15 cellular contexts compared by ENCODE assay signal in genomic region chr14:76186318-76187027, GRCh38. TPM values are rescaled to one million over a fixed set of nuclear protein-coding genes. Genes with fewer than 3 reads are reported as not detected.
DNase-seq lines count a peak whose midpoint lies in the region; ATAC-seq, FAIRE-seq and TF ChIP-seq lines count a peak whose summit lies in the region.
"Had no signal": no experiment of that assay in that cellular context is flagged by ENCODE, and none has a peak within 500 bp of the region (broad histone marks: within the 10 kb centered on the region; RNA-seq: fewer than 3 reads in every experiment).

No MANE protein-coding gene starts in this region.

- no peaks in the 10 kb centered on the region for H3F3A ChIP-seq in GM23338 (replicated peaks; ENCODE audit: low read depth)

- H3K4me3 ChIP-seq in GM23338 (no peak overlapping the region), HepG2 (replicated peaks in 1 of 3; ENCODE audit: insufficient read depth in 1 of 3, low read depth in 2 of 3, low read length in 3 of 3) (no peak overlapping the region)

- H3K27ac ChIP-seq in GM23338 (ENCODE audit: low read depth) = no peak overlapping the region
- H3K27ac ChIP-seq in HepG2 (ENCODE audit: extremely low read length, insufficient read depth, low read length) = no peak overlapping the region

- POLR2A ChIA-PET in HepG2 (lab: Yijun Ruan, JAX) = no interaction called here

- H3K9ac ChIP-seq in HepG2 (ENCODE audit: insufficient read depth, low read depth, low read length) = no peak overlapping the region

- no TSS peak for BruUV-seq in HepG2 (replicated peaks; lab: Mats Ljungman, UMichigan)

- TF ChIP-seq RAD21 in HepG2 (CRISPR knock-in tag; IDR thresholded peaks at IDR 0.05) = no peak

- peaks cover 68% of the 10 kb centered on the region for H3K79me2 ChIP-seq in GM23338 (replicated peaks; ENCODE audit: insufficient read depth)
- peaks cover 1% of the 10 kb centered on the region for H3K79me2 ChIP-seq in HepG2 (ENCODE audit: insufficient read depth, low read length)

- H4K20me1 ChIP-seq in GM23338 (replicated peaks; ENCODE audit: insufficient read depth) (peaks cover 19% of the 10 kb centered on the region; the same call in 1 of the 2 replicates), HepG2 (ENCODE audit: insufficient read depth, low read length) (no peaks in the 10 kb centered on the region)

- TF ChIP-seq EP300 in HepG2 (IDR thresholded peaks at IDR 0.05; ENCODE audit: low read depth in 2 of 2, low read length in 2 of 2) (no peak), HepG2 (CRISPR knock-in tag; IDR thresholded peaks at IDR 0.05; ENCODE audit: borderline replicate concordance) (no peak)

- intact Hi-C loops in HepG2 (cut with micrococcal nuclease; ENCODE audit: unreplicated experiment) = no loop called here

- H3K9me3 Mint-ChIP-seq in GM23338 = no peaks in the 10 kb centered on the region
- H3K9me3 Mint-ChIP-seq: T-helper 2 cell treated with Interferon-gamma antibody and Interleukin-4, amounts not matched to agents 5 μg/mL and 100 μg/mL, for 36 hours had no signal

- H3K4me3 Mint-ChIP-seq in GM23338 = no peak overlapping the region
- H3K4me3 Mint-ChIP-seq: T-helper 2 cell treated with Interferon-gamma antibody and Interleukin-4, amounts not matched to agents 5 μg/mL and 100 μg/mL, for 36 hours had no signal

- WGBS in HepG2 (ENCODE audit: low lambda C conversion rate) = 88% methylated on average over 4 of the region's 4 CpGs

- in situ Hi-C loops in HepG2 (cut with HindIII; ENCODE audit: extremely low pct_ligation_motif_present, low pct_unique_long_range_greater_than_20kb) = no loop called here

- FAIRE-seq in GM19239 (lab: Jason Lieb, UNC) (peak; percentile 59), HepG2 (lab: Jason Lieb, UNC) (no peak)

- TF ChIP-seq POLR2A in HepG2 (IDR thresholded peaks at IDR 0.05; ENCODE audit: insufficient read depth in 1 of 2, low read depth in 2 of 2, low read length in 2 of 2) = no peak

- no peak overlapping the region for H2AFZ ChIP-seq in GM23338
- H2AFZ ChIP-seq in HepG2 (ENCODE audit: low read length) = no peak overlapping the region

- CTCF ChIA-PET in HepG2 (lab: Yijun Ruan, JAX; ENCODE audit: low intra/inter-chr PET ratio, low total read pairs) = no interaction called here

- no peaks in the 10 kb centered on the region for H3K27me3 ChIP-seq in GM23338 (ENCODE audit: insufficient read depth)
- H3K27me3 ChIP-seq in HepG2 (ENCODE audit: control insufficient read depth in 1 of 2, insufficient read depth in 2 of 2, low read length in 2 of 2) = no peaks in the 10 kb centered on the region

- no peaks in the 10 kb centered on the region for H3K9me2 ChIP-seq in GM23338 (ENCODE audit: insufficient read depth)

- ATAC-seq in HG03175 (IDR thresholded peaks at IDR 0.05; ENCODE audit: unreplicated experiment) (peak; percentile 80), GM23338 (no peak), HepG2 (no peak)

- H3K36me3 ChIP-seq in GM23338 (ENCODE audit: insufficient read depth) (peaks cover 5% of the 10 kb centered on the region; the same call in 1 of the 2 replicates), HepG2 (replicated peaks in 1 of 2; ENCODE audit: control insufficient read depth in 1 of 2, insufficient read depth in 2 of 2, low read length in 2 of 2) (peaks cover 5 to 34% of the 10 kb centered on the region in 2 experiments; a peak in 4 of 5 replicates)

- H3K27ac Mint-ChIP-seq in GM23338 = no peak overlapping the region
- H3K27ac Mint-ChIP-seq: T-helper 2 cell treated with Interferon-gamma antibody and Interleukin-4, amounts not matched to agents 5 μg/mL and 100 μg/mL, for 36 hours had no signal

- H3K4me1 ChIP-seq in GM23338 (ENCODE audit: insufficient read depth) (no peaks in the 10 kb centered on the region), HepG2 (ENCODE audit: insufficient read depth, low read length) (no peaks in the 10 kb centered on the region)

- no peaks in the 10 kb centered on the region for H3K4me1 Mint-ChIP-seq in GM23338

- no peak overlapping the region for H3K4me2 ChIP-seq in GM23338
- no peak overlapping the region for H3K4me2 ChIP-seq in HepG2 (ENCODE audit: low read depth, low read length)

- TF ChIP-seq CTCF in GM23338 (conservative IDR thresholded peaks at IDR 0.05; ENCODE audit: low read depth in 2 of 2) (no peak), HepG2 (CRISPR knock-in tag; IDR thresholded peaks at IDR 0.05) (no peak)

- no peaks in the 10 kb centered on the region for H3K27me3 Mint-ChIP-seq in GM23338 (ENCODE audit: insufficient read depth, low read depth, poor library complexity)

- no peaks in the 10 kb centered on the region for H3K9me3 ChIP-seq in HepG2 (ENCODE audit: low read length)

- DNase-seq in NCI-H1105 treated with DMSO at 0.1 percent for 48 hours (lab: John Stamatoyannopoulos, UW) = peak; percentile 67
- no peak for DNase-seq in NCI-H1105 (lab: John Stamatoyannopoulos, UW)
- peak; percentile 9 for DNase-seq in GM19239 (ENCODE audit: insufficient read length, low spot score)
- peak; percentile 19 for DNase-seq in dermis blood vessel endothelial cell
- no peak for DNase-seq in GM23338 (ENCODE audit: low spot score)
- no peak for DNase-seq in NCI-H2227 treated with DMSO at 0.1 percent for 48 hours (lab: John Stamatoyannopoulos, UW)
- DNase-seq in HepG2 (ENCODE audit: low spot score) = no peak
- DNase-seq: activated CD4-positive, alpha-beta T cell treated with anti-CD3 and anti-CD28 coated beads, Interleukin-2, amount 50 U/mL, for 48 hours; activated naive CD4-positive, alpha-beta T cell; IMR-90; NCI-H1694 treated with DMSO at 0.1 percent for 48 hours; stimulated activated CD4-positive, alpha-beta T cell treated with anti-CD3 and anti-CD28 coated beads, Interleukin-15, amount 100 ng/mL, for 24 hours; trophoblast cell had no signal

- peaks cover 22% of the 10 kb centered on the region for H3K36me3 Mint-ChIP-seq in GM23338 (ENCODE audit: low read depth)

TF ChIP-seq in GM23338, 12 proteins besides CTCF, POLR2A, EP300 and RAD21 (continues in another document):
- no peak for TF ChIP-seq CREB1 (CRISPR knock-in tag; IDR thresholded peaks at IDR 0.05; ENCODE audit: low read depth)

TF ChIP-seq in HepG2, 621 proteins besides CTCF, POLR2A, EP300 and RAD21 (continues in another document):
- no peak for TF ChIP-seq ZBTB43 (CRISPR knock-in tag; conservative IDR thresholded peaks at IDR 0.05)

RNA-seq across cellular contexts. Expression of gene GPATCH2L, which starts 34.8 kb away (rescaled TPM):
- total RNA-seq in dermis blood vessel endothelial cell (46.3 and 66.5 TPM in 2 replicates), HepG2 (2016; rRNA removed; fragmentation: Illumina TruSeq; extraction: Trizol) (29.0 and 35.5 TPM in 2 replicates)
- total RNA-seq in GM23338 (2014; rRNA removed; shearing (Covaris generic)) = 71.0 and 94.4 TPM in 2 replicates
- polyA plus RNA-seq in GM23338 (2016; fragmentation: Nextera tagmentation; extraction: Ambion mirVana) (16.8 and 19.6 TPM in 2 replicates), HepG2 (2011; rRNA removed) (14.2 and 14.4 TPM in 2 replicates)
- total RNA-seq in HepG2 (2016; cell fraction: cytosol; rRNA removed; fragmentation: Illumina TruSeq; extraction: Trizol; ENCODE audit: low read depth) = 15.5 and 15.9 TPM in 2 replicates
- total RNA-seq in HepG2 (2016; cell fraction: insoluble cytoplasmic fraction; rRNA removed; fragmentation: Illumina TruSeq; extraction: Trizol) = 25.8 and 37.2 TPM in 2 replicates
- total RNA-seq in HepG2 (2016; cell fraction: membrane; rRNA removed; fragmentation: Illumina TruSeq; extraction: Trizol) = 9.7 and 12.2 TPM in 2 replicates
- 69.0 and 73.0 TPM in 2 replicates for total RNA-seq in HepG2 (2016; cell fraction: nucleus; rRNA removed; fragmentation: Illumina TruSeq; extraction: Trizol)
- polyA plus RNA-seq in HepG2 (2011; cell fraction: cytosol; rRNA removed) = 6.7 and 7.8 TPM in 2 replicates
- 42.0 and 46.6 TPM in 2 replicates for polyA plus RNA-seq in HepG2 (2011; cell fraction: nucleus; rRNA removed)
- 8.2 and 9.7 TPM in 2 replicates for polyA plus RNA-seq in HepG2 (2012)
- polyA plus RNA-seq in HepG2 (2016; cell fraction: cytosol; fragmentation: Illumina TruSeq; extraction: Trizol; ENCODE audit: low read depth) = 0.67 and 0.81 TPM in 2 replicates
- polyA plus RNA-seq in HepG2 (2016; cell fraction: insoluble cytoplasmic fraction; fragmentation: Illumina TruSeq; extraction: Trizol; ENCODE audit: low read depth) = 11.8 TPM in 2 replicates
- polyA plus RNA-seq in HepG2 (2016; cell fraction: membrane; fragmentation: Illumina TruSeq; extraction: Trizol; ENCODE audit: low read depth) = 1.7 and 2.9 TPM in 2 replicates
- polyA plus RNA-seq in HepG2 (2016; cell fraction: nucleus; fragmentation: Illumina TruSeq; extraction: Trizol; ENCODE audit: insufficient read depth, low read depth) = 22.0 and 22.9 TPM in 2 replicates
- polyA minus RNA-seq in HepG2 (2011; rRNA and poly(A)+ RNA removed; ENCODE audit: low replicate concordance) = 44.9 and 57.8 TPM in 2 replicates
- polyA minus RNA-seq in HepG2 (2011; cell fraction: cytosol; rRNA and poly(A)+ RNA removed) = 15.6 and 19.1 TPM in 2 replicates
- 119 and 134 TPM in 2 replicates for polyA minus RNA-seq in HepG2 (2011; cell fraction: nucleus; rRNA and poly(A)+ RNA removed)

Comparison
In these comparisons a context has a peak if more than half of its experiments do, and no peak if none do; other contexts are left out.
1. DNase-seq: peak in NCI-H1105 treated with DMSO at 0.1 percent for 48 hours (single experiment), GM19239 (single experiment) and dermis blood vessel endothelial cell (single experiment); none in NCI-H1105 (single experiment), GM23338 (single experiment), NCI-H2227 treated with DMSO at 0.1 percent for 48 hours (single experiment) and HepG2 (single experiment).